ENCODE assay signal across 12 cellular contexts in the genomic region with DNA sequence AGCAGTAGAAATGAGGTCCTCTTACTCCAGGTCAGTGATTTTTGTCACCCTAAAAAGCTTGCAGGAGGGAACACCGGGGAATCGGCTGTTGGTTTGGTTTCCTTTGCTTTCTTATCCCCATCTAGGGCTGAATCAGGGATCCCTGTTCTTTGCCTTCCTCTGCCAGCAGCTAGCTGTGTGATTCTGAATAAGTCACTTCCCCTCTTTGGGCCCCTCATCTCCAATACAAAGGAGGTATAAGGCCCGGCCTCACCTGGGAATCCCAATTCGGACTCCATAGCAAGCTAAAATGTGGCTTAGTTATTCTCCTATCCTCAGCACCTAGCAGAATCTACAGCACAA. TPM values are rescaled to one million over a fixed set of nuclear protein-coding genes. Genes with fewer than 3 reads are reported as not detected.
A peak's percentile ranks its signal among the peaks of the same experiment; 100 is the strongest.
DNase-seq lines count a peak whose midpoint lies in the region; ATAC-seq, FAIRE-seq and TF ChIP-seq lines count a peak whose summit lies in the region.
"Had no signal": no experiment of that assay in that cellular context is flagged by ENCODE, and none has a peak within 500 bp of the region (broad histone marks: within the 10 kb centered on the region; RNA-seq: fewer than 3 reads in every experiment).

No MANE protein-coding gene starts in this region.

- H3K9ac ChIP-seq in parathyroid adenoma (no peak overlapping the region), HepG2 (ENCODE audit: insufficient read depth, low read depth, low read length) (no peak overlapping the region)

- no peak for TF ChIP-seq EP300 in HepG2 (IDR thresholded peaks at IDR 0.05; ENCODE audit: low read depth in 2 of 2, low read length in 2 of 2)
- TF ChIP-seq EP300 in HepG2 (CRISPR knock-in tag; IDR thresholded peaks at IDR 0.05; ENCODE audit: borderline replicate concordance): no peak

- H3K4me2 ChIP-seq in parathyroid adenoma (ENCODE audit: low read length): no peak overlapping the region
- no peak overlapping the region for H3K4me2 ChIP-seq in HepG2 (ENCODE audit: low read depth, low read length)

- FAIRE-seq in HepG2 (lab: Jason Lieb, UNC): no peak
- FAIRE-seq: RCC 7860 had no signal

- WGBS in HepG2 (ENCODE audit: low lambda C conversion rate): 75% methylated on average over 4 of the region's 4 CpGs

- TF ChIP-seq POLR2A in HepG2 (IDR thresholded peaks at IDR 0.05; ENCODE audit: insufficient read depth in 1 of 2, low read depth in 2 of 2, low read length in 2 of 2): no peak

- H3K27me3 Mint-ChIP-seq in CD8-positive, alpha-beta T cell (ENCODE audit: low read depth): no peaks in the 10 kb centered on the region

- POLR2A ChIA-PET in CD8-positive, alpha-beta T cell (lab: Charles Lee): interaction anchor here (1.0 to 1.5 kb wide), 3 partner anchors 9 to 117 kb away, joined by 4 read pairs; no protein-coding TSS in a partner anchor
- POLR2A ChIA-PET in HepG2 (lab: Yijun Ruan, JAX): no interaction called here

- H3K36me3 Mint-ChIP-seq in CD8-positive, alpha-beta T cell: no peaks in the 10 kb centered on the region

- H3K36me3 ChIP-seq in CD8-positive, alpha-beta T cell (ENCODE audit: insufficient read depth, low read length): no peaks in the 10 kb centered on the region
- no peaks in the 10 kb centered on the region for H3K36me3 ChIP-seq in KOPT-K1 (ENCODE audit: insufficient read depth, low read length)
- no peaks in the 10 kb centered on the region for H3K36me3 ChIP-seq in parathyroid adenoma (ENCODE audit: control insufficient read depth, insufficient read depth, low read length)
- no peaks in the 10 kb centered on the region for H3K36me3 ChIP-seq in WERI-Rb-1
- H3K36me3 ChIP-seq in HepG2 (replicated peaks in 1 of 2; ENCODE audit: control insufficient read depth in 1 of 2, insufficient read depth in 2 of 2, low read length in 2 of 2): no peaks in the 10 kb centered on the region

- H3K4me3 Mint-ChIP-seq in CD8-positive, alpha-beta T cell: peak overlapping the region; percentile 40

- H3K79me2 ChIP-seq in parathyroid adenoma (no peaks in the 10 kb centered on the region), HepG2 (ENCODE audit: insufficient read depth, low read length) (no peaks in the 10 kb centered on the region)

- H3K4me3 ChIP-seq in CD8-positive, alpha-beta T cell (ENCODE audit: low read depth, low read length): no peak overlapping the region
- H3K4me3 ChIP-seq in coronary artery (no peak overlapping the region), parathyroid adenoma (ENCODE audit: low read depth, low read length) (no peak overlapping the region), WERI-Rb-1 (ENCODE audit: low read depth, low read length) (no peak overlapping the region), HepG2 (replicated peaks in 1 of 3; ENCODE audit: insufficient read depth in 1 of 3, low read depth in 2 of 3, low read length in 3 of 3) (no peak overlapping the region)
- H3K4me3 ChIP-seq: body of pancreas, mucosa of descending colon had no signal

- no peak for DNase-seq in CD8-positive, alpha-beta T cell
- DNase-seq in coronary artery (ENCODE audit: low spot score): no peak
- no peak for DNase-seq in NCI-H1930 (lab: John Stamatoyannopoulos, UW)
- no peak for DNase-seq in dermis blood vessel endothelial cell
- DNase-seq in WERI-Rb-1: no peak
- no peak for DNase-seq in HepG2 (ENCODE audit: low spot score)
- DNase-seq: body of pancreas, mucosa of descending colon, NCI-H1417 treated with DMSO at 0.1 percent for 48 hours had no signal

- intact Hi-C loops in CD8-positive, alpha-beta T cell (cut with DNase I, micrococcal nuclease): no loop called here
- intact Hi-C loops in HepG2 (cut with micrococcal nuclease; ENCODE audit: unreplicated experiment): no loop called here

- H2AFZ ChIP-seq in parathyroid adenoma (peak overlapping the region; percentile 16), HepG2 (ENCODE audit: low read length) (no peak overlapping the region)

- no peaks in the 10 kb centered on the region for H3K9me3 Mint-ChIP-seq in CD8-positive, alpha-beta T cell

- H4K20me1 ChIP-seq in HepG2 (ENCODE audit: insufficient read depth, low read length): no peaks in the 10 kb centered on the region

- CTCF ChIA-PET in CD8-positive, alpha-beta T cell (lab: Charles Lee): interaction anchor here (1.2 to 2.9 kb wide), 3 partner anchors 8 to 94 kb away, joined by 3 to 19 read pairs (median 4); partner anchors contain the start of gene ARMC12
- CTCF ChIA-PET in HepG2 (lab: Yijun Ruan, JAX; ENCODE audit: low intra/inter-chr PET ratio, low total read pairs): no interaction called here

- no TSS peak for BruUV-seq in HepG2 (replicated peaks; lab: Mats Ljungman, UMichigan)

- peaks cover 50% of the 10 kb centered on the region for H3K4me1 ChIP-seq in CD8-positive, alpha-beta T cell (ENCODE audit: insufficient read depth, low read length)
- H3K4me1 ChIP-seq in parathyroid adenoma (peaks cover 12% of the 10 kb centered on the region), HepG2 (ENCODE audit: insufficient read depth, low read length) (peaks cover 42% of the 10 kb centered on the region)

- H3K27ac Mint-ChIP-seq in CD8-positive, alpha-beta T cell: peak overlapping the region; percentile 88

- H3K9me3 ChIP-seq in CD8-positive, alpha-beta T cell (ENCODE audit: low read length): no peaks in the 10 kb centered on the region
- H3K9me3 ChIP-seq in KOPT-K1 (ENCODE audit: insufficient read depth, low read length, poor library complexity, severe bottlenecking): no peaks in the 10 kb centered on the region
- no peaks in the 10 kb centered on the region for H3K9me3 ChIP-seq in parathyroid adenoma (ENCODE audit: control insufficient read depth, low read length)
- H3K9me3 ChIP-seq in WERI-Rb-1 (ENCODE audit: severe bottlenecking): no peaks in the 10 kb centered on the region
- H3K9me3 ChIP-seq in HepG2 (ENCODE audit: low read length): no peaks in the 10 kb centered on the region
- H3K9me3 ChIP-seq: body of pancreas, mucosa of descending colon had no signal

- TF ChIP-seq RAD21 in HepG2 (CRISPR knock-in tag; IDR thresholded peaks at IDR 0.05): no peak

- TF ChIP-seq CTCF in CD8-positive, alpha-beta T cell (IDR thresholded peaks at IDR 0.05): no peak
- TF ChIP-seq CTCF in coronary artery (IDR thresholded peaks at IDR 0.05) (no peak), parathyroid adenoma (IDR thresholded peaks at IDR 0.05) (no peak), WERI-Rb-1 (IDR thresholded peaks at IDR 0.05; ENCODE audit: low read depth, low read length) (no peak), HepG2 (CRISPR knock-in tag; IDR thresholded peaks at IDR 0.05) (no peak)

- in situ Hi-C loops in HepG2 (cut with HindIII; ENCODE audit: extremely low pct_ligation_motif_present, low pct_unique_long_range_greater_than_20kb): no loop called here

- no peak for ATAC-seq in CD8-positive, alpha-beta T cell
- no peak for ATAC-seq in HepG2
- ATAC-seq: body of pancreas had no signal

- H3K4me1 Mint-ChIP-seq in CD8-positive, alpha-beta T cell (ENCODE audit: low read depth): peaks cover 67% of the 10 kb centered on the region

- H3K27me3 ChIP-seq in CD8-positive, alpha-beta T cell (ENCODE audit: insufficient read depth, low read length): no peaks in the 10 kb centered on the region
- no peaks in the 10 kb centered on the region for H3K27me3 ChIP-seq in parathyroid adenoma (ENCODE audit: control insufficient read depth, insufficient read depth, low read length)
- H3K27me3 ChIP-seq in WERI-Rb-1 (ENCODE audit: insufficient read depth, low read depth, severe bottlenecking): no peaks in the 10 kb centered on the region
- no peaks in the 10 kb centered on the region for H3K27me3 ChIP-seq in HepG2 (ENCODE audit: control insufficient read depth in 1 of 2, insufficient read depth in 2 of 2, low read length in 2 of 2)
- H3K27me3 ChIP-seq: body of pancreas had no signal

- H3K27ac ChIP-seq in CD8-positive, alpha-beta T cell (ENCODE audit: low read depth, low read length): no peak overlapping the region
- H3K27ac ChIP-seq in KOPT-K1 (ENCODE audit: low read depth, low read length, poor library complexity, severe bottlenecking) (peak overlapping the region; percentile 99), coronary artery (peak overlapping the region; percentile 78 to 90), parathyroid adenoma (no peak overlapping the region), WERI-Rb-1 (no peak overlapping the region), HepG2 (ENCODE audit: extremely low read length, insufficient read depth, low read length) (no peak overlapping the region)

RNA-seq across cellular contexts. Expression of gene ARMC12, which starts 18.5 kb away (rescaled TPM):
- total RNA-seq in CD8-positive, alpha-beta T cell: 1 to 10 TPM; 1.1 to 1.5 TPM
- total RNA-seq in dermis blood vessel endothelial cell (0.34 and 0.37 TPM in 2 replicates), HepG2 (2016; rRNA removed; fragmentation: Illumina TruSeq; extraction: Trizol) (not detected in 2 replicates)
- not detected in 2 replicates for total RNA-seq in HepG2 (2016; cell fraction: cytosol; rRNA removed; fragmentation: Illumina TruSeq; extraction: Trizol; ENCODE audit: low read depth)
- total RNA-seq in HepG2 (2016; cell fraction: insoluble cytoplasmic fraction; rRNA removed; fragmentation: Illumina TruSeq; extraction: Trizol): 0.17 TPM in 1 of 2 replicates, not detected in the other
- not detected in 2 replicates for total RNA-seq in HepG2 (2016; cell fraction: membrane; rRNA removed; fragmentation: Illumina TruSeq; extraction: Trizol)
- not detected in 2 replicates for total RNA-seq in HepG2 (2016; cell fraction: nucleus; rRNA removed; fragmentation: Illumina TruSeq; extraction: Trizol)
- 1.3 and 1.4 TPM in 2 replicates for polyA plus RNA-seq in HepG2 (2011; rRNA removed)
- 0.71 and 1.0 TPM in 2 replicates for polyA plus RNA-seq in HepG2 (2011; cell fraction: cytosol; rRNA removed)
- polyA plus RNA-seq in HepG2 (2011; cell fraction: nucleus; rRNA removed): 4.4 and 4.7 TPM in 2 replicates
- polyA plus RNA-seq in HepG2 (2012): 0.15 and 0.76 TPM in 2 replicates
- 0.15 TPM in 1 of 2 replicates, not detected in the other for polyA plus RNA-seq in HepG2 (2016; cell fraction: cytosol; fragmentation: Illumina TruSeq; extraction: Trizol; ENCODE audit: low read depth)
- not detected in 2 replicates for polyA plus RNA-seq in HepG2 (2016; cell fraction: insoluble cytoplasmic fraction; fragmentation: Illumina TruSeq; extraction: Trizol; ENCODE audit: low read depth)
- not detected in 2 replicates for polyA plus RNA-seq in HepG2 (2016; cell fraction: membrane; fragmentation: Illumina TruSeq; extraction: Trizol; ENCODE audit: low read depth)
- 0.47 TPM in 1 of 2 replicates, not detected in the other for polyA plus RNA-seq in HepG2 (2016; cell fraction: nucleus; fragmentation: Illumina TruSeq; extraction: Trizol; ENCODE audit: insufficient read depth, low read depth)
- 0.21 and 0.38 TPM in 2 replicates for polyA minus RNA-seq in HepG2 (2011; rRNA and poly(A)+ RNA removed; ENCODE audit: low replicate concordance)
- polyA minus RNA-seq in HepG2 (2011; cell fraction: cytosol; rRNA and poly(A)+ RNA removed): not detected in 2 replicates
- 1.2 TPM in 1 of 2 replicates, not detected in the other for polyA minus RNA-seq in HepG2 (2011; cell fraction: nucleus; rRNA and poly(A)+ RNA removed)

RNA-seq across cellular contexts. Expression of gene FKBP5, which starts 29.6 kb away (rescaled TPM):
- 10 to 100 TPM; 25.7 to 27.1 TPM for total RNA-seq in CD8-positive, alpha-beta T cell
- total RNA-seq in dermis blood vessel endothelial cell: 40.0 and 73.4 TPM in 2 replicates
- total RNA-seq in HepG2 (2016; rRNA removed; fragmentation: Illumina TruSeq; extraction: Trizol): 17.4 and 30.9 TPM in 2 replicates
- total RNA-seq in HepG2 (2016; cell fraction: cytosol; rRNA removed; fragmentation: Illumina TruSeq; extraction: Trizol; ENCODE audit: low read depth): 9.1 and 9.8 TPM in 2 replicates
- total RNA-seq in HepG2 (2016; cell fraction: insoluble cytoplasmic fraction; rRNA removed; fragmentation: Illumina TruSeq; extraction: Trizol): 17.4 and 28.9 TPM in 2 replicates
- total RNA-seq in HepG2 (2016; cell fraction: membrane; rRNA removed; fragmentation: Illumina TruSeq; extraction: Trizol): 15.6 and 16.6 TPM in 2 replicates
- total RNA-seq in HepG2 (2016; cell fraction: nucleus; rRNA removed; fragmentation: Illumina TruSeq; extraction: Trizol): 13.7 and 15.0 TPM in 2 replicates
- 6.9 and 8.0 TPM in 2 replicates for polyA plus RNA-seq in HepG2 (2011; rRNA removed)
- 4.0 and 5.9 TPM in 2 replicates for polyA plus RNA-seq in HepG2 (2011; cell fraction: cytosol; rRNA removed)
- 2.9 and 3.5 TPM in 2 replicates for polyA plus RNA-seq in HepG2 (2011; cell fraction: nucleus; rRNA removed)
- polyA plus RNA-seq in HepG2 (2012): 13.9 and 16.1 TPM in 2 replicates
- polyA plus RNA-seq in HepG2 (2016; cell fraction: cytosol; fragmentation: Illumina TruSeq; extraction: Trizol; ENCODE audit: low read depth): 2.6 and 2.8 TPM in 2 replicates
- polyA plus RNA-seq in HepG2 (2016; cell fraction: insoluble cytoplasmic fraction; fragmentation: Illumina TruSeq; extraction: Trizol; ENCODE audit: low read depth): 46.6 and 52.0 TPM in 2 replicates
- 10.4 and 11.9 TPM in 2 replicates for polyA plus RNA-seq in HepG2 (2016; cell fraction: membrane; fragmentation: Illumina TruSeq; extraction: Trizol; ENCODE audit: low read depth)
- polyA plus RNA-seq in HepG2 (2016; cell fraction: nucleus; fragmentation: Illumina TruSeq; extraction: Trizol; ENCODE audit: insufficient read depth, low read depth): 24.1 and 24.8 TPM in 2 replicates
- 4.5 and 8.4 TPM in 2 replicates for polyA minus RNA-seq in HepG2 (2011; rRNA and poly(A)+ RNA removed; ENCODE audit: low replicate concordance)
- polyA minus RNA-seq in HepG2 (2011; cell fraction: cytosol; rRNA and poly(A)+ RNA removed): 6.9 and 7.1 TPM in 2 replicates
- 7.6 and 10.1 TPM in 2 replicates for polyA minus RNA-seq in HepG2 (2011; cell fraction: nucleus; rRNA and poly(A)+ RNA removed)

RNA-seq across cellular contexts. Expression of gene CLPSL2, which starts 58.1 kb away (rescaled TPM):
- total RNA-seq in CD8-positive, alpha-beta T cell: not detected
- total RNA-seq in dermis blood vessel endothelial cell (not detected in 2 replicates), HepG2 (2016; rRNA removed; fragmentation: Illumina TruSeq; extraction: Trizol) (not detected in 2 replicates)
- not detected in 2 replicates for total RNA-seq in HepG2 (2016; cell fraction: cytosol; rRNA removed; fragmentation: Illumina TruSeq; extraction: Trizol; ENCODE audit: low read depth)
- total RNA-seq in HepG2 (2016; cell fraction: insoluble cytoplasmic fraction; rRNA removed; fragmentation: Illumina TruSeq; extraction: Trizol): not detected in 2 replicates
- total RNA-seq in HepG2 (2016; cell fraction: membrane; rRNA removed; fragmentation: Illumina TruSeq; extraction: Trizol): not detected in 2 replicates
- total RNA-seq in HepG2 (2016; cell fraction: nucleus; rRNA removed; fragmentation: Illumina TruSeq; extraction: Trizol): not detected in 2 replicates
- not detected in 2 replicates for polyA plus RNA-seq in HepG2 (2011; rRNA removed)
- not detected in 2 replicates for polyA plus RNA-seq in HepG2 (2011; cell fraction: cytosol; rRNA removed)
- not detected in 2 replicates for polyA plus RNA-seq in HepG2 (2011; cell fraction: nucleus; rRNA removed)
- not detected in 2 replicates for polyA plus RNA-seq in HepG2 (2012)
- not detected in 2 replicates for polyA plus RNA-seq in HepG2 (2016; cell fraction: cytosol; fragmentation: Illumina TruSeq; extraction: Trizol; ENCODE audit: low read depth)
- not detected in 2 replicates for polyA plus RNA-seq in HepG2 (2016; cell fraction: insoluble cytoplasmic fraction; fragmentation: Illumina TruSeq; extraction: Trizol; ENCODE audit: low read depth)
- not detected in 2 replicates for polyA plus RNA-seq in HepG2 (2016; cell fraction: membrane; fragmentation: Illumina TruSeq; extraction: Trizol; ENCODE audit: low read depth)
- polyA plus RNA-seq in HepG2 (2016; cell fraction: nucleus; fragmentation: Illumina TruSeq; extraction: Trizol; ENCODE audit: insufficient read depth, low read depth): not detected in 2 replicates
- not detected in 2 replicates for polyA minus RNA-seq in HepG2 (2011; rRNA and poly(A)+ RNA removed; ENCODE audit: low replicate concordance)
- not detected in 2 replicates for polyA minus RNA-seq in HepG2 (2011; cell fraction: cytosol; rRNA and poly(A)+ RNA removed)
- not detected in 2 replicates for polyA minus RNA-seq in HepG2 (2011; cell fraction: nucleus; rRNA and poly(A)+ RNA removed)
- total RNA-seq: body of pancreas, mucosa of descending colon had no signal

Comparison
In these comparisons a context has a peak if more than half of its experiments do, and no peak if none do; other contexts are left out.
1. H3K27ac ChIP-seq: peak in KOPT-K1 (single experiment) and coronary artery (2 of 2); none in CD8-positive, alpha-beta T cell (single experiment), parathyroid adenoma (single experiment), WERI-Rb-1 (single experiment) and HepG2 (single experiment).